In genomic region chr2:111978452-111979170, GRCh38 we compare ENCODE assay signal across 30 cellular contexts.
"Had no signal": no experiment of that assay in that cellular context is flagged by ENCODE, and none has a peak within 500 bp of the region (broad histone marks: within the 10 kb centered on the region; RNA-seq: fewer than 3 reads in every experiment).

No MANE protein-coding gene starts in this region.

- H2AFZ ChIP-seq: neural progenitor cell, parathyroid adenoma had no signal

- ATAC-seq: left colon; left lung; lower lobe of right lung; natural killer cell; sciatic nerve; stimulated activated naive B cell treated with anti-CD40 and anti-IgM and Interleukin-4, amounts not matched to agents 10 μg/mL and 1 μg/mL and 100 μg/mL, for 72 hours had no signal

- DNase-seq: hypothalamus; immature natural killer cell; kidney; left colon; left lung; lower lobe of right lung; mammary epithelial cell; mesenchymal stem cell; naive B cell; natural killer cell; nephron progenitor cell; occipital lobe; stimulated activated CD4-positive, alpha-beta T cell treated with anti-CD3 and anti-CD28 coated beads, Interleukin-12 subunit alpha, Interleukin-12 subunit beta, amount 100 ng/mL, for 4 hours; stimulated activated CD4-positive, alpha-beta T cell treated with anti-CD3 and anti-CD28 coated beads, Interleukin-15, amount 100 ng/mL, for 24 hours; stimulated activated CD4-positive, alpha-beta T cell treated with anti-CD3 and anti-CD28 coated beads, Interleukin-2, amount 100 ng/mL, for 24 hours; stimulated activated CD4-positive, alpha-beta T cell treated with anti-CD3 and anti-CD28 coated beads, Interleukin-4, amount 100 ng/mL, for 1 hour; stimulated activated naive B cell treated with anti-CD40 and anti-IgM and Interleukin-4, amounts not matched to agents 10 μg/mL and 1 μg/mL and 100 μg/mL, for 72 hours; tibial artery; trophoblast cell; uterus had no signal

- H3K4me2 ChIP-seq: neural progenitor cell had no signal

- H3K9ac ChIP-seq: neural progenitor cell, parathyroid adenoma had no signal

- H3K27ac Mint-ChIP-seq: immature natural killer cell; natural killer cell; neural progenitor cell; stimulated activated naive B cell treated with anti-CD40 and anti-IgM and Interleukin-4, amounts not matched to agents 10 μg/mL and 1 μg/mL and 100 μg/mL, for 72 hours; stimulated activated naive CD8-positive, alpha-beta T cell treated with anti-CD3 and anti-CD28 coated beads, Interleukin-15, Interleukin-2, amounts not matched to agents 100 ng/mL and 50 ng/mL, for 24 hours had no signal

- H3K27me3 ChIP-seq: left lung, neural progenitor cell, neutrophil, right atrium auricular region, suprapubic skin, tibial artery, uterus had no signal

- FAIRE-seq: islet of Langerhans, kidney had no signal

- H3K4me1 ChIP-seq: suprapubic skin, uterus had no signal

- H3K4me3 Mint-ChIP-seq: immature natural killer cell; naive B cell; natural killer cell; nephron progenitor cell; neural progenitor cell; stimulated activated naive B cell treated with anti-CD40 and anti-IgM and Interleukin-4, amounts not matched to agents 10 μg/mL and 1 μg/mL and 100 μg/mL, for 72 hours; stimulated activated naive CD8-positive, alpha-beta T cell treated with anti-CD3 and anti-CD28 coated beads, Interleukin-15, Interleukin-2, amounts not matched to agents 100 ng/mL and 50 ng/mL, for 24 hours had no signal

- H3K4me3 ChIP-seq: left lung, lower lobe of right lung, neural progenitor cell, right atrium auricular region, skin epidermis, suprapubic skin, thoracic aorta, tibial artery, uterus had no signal

- H3K36me3 ChIP-seq: uterus had no signal

- H3K79me2 ChIP-seq: parathyroid adenoma had no signal

- H3K4me1 Mint-ChIP-seq: naive B cell; natural killer cell; stimulated activated naive B cell treated with anti-CD40 and anti-IgM and Interleukin-4, amounts not matched to agents 10 μg/mL and 1 μg/mL and 100 μg/mL, for 72 hours had no signal

- H3K9me3 ChIP-seq: lower lobe of right lung, neutrophil, suprapubic skin, thoracic aorta, tibial artery, uterus had no signal

- H3K27ac ChIP-seq: left lung, lower lobe of right lung, neural progenitor cell, neutrophil, parathyroid adenoma, right atrium auricular region, skin epidermis, suprapubic skin, thoracic aorta, tibial artery, uterus had no signal
